Comparison of ENCODE assay signal across 8 cellular contexts in genomic region chr14:72513994-72514659, GRCh38.
DNase-seq lines count a peak whose midpoint lies in the region; ATAC-seq and TF ChIP-seq lines count a peak whose summit lies in the region.

No MANE protein-coding gene starts in this region.

- no peaks in the 10 kb centered on the region for H3K36me3 ChIP-seq in mesendoderm (ENCODE audit: control insufficient read depth, insufficient read depth, low read length)

- H4K5ac ChIP-seq in mesendoderm (ENCODE audit: low read length): no peak overlapping the region

- no peak overlapping the region for H3K4me3 ChIP-seq in cardiac fibroblast (replicated peaks in 1 of 2; ENCODE audit: low read depth in 2 of 2, low read length in 2 of 2)
- H3K4me3 ChIP-seq in mesendoderm (ENCODE audit: low read length): no peak overlapping the region

- H3K23ac ChIP-seq in mesendoderm (ENCODE audit: low read length): no peak overlapping the region

- WGBS in mesendoderm (ENCODE audit: extremely low coverage, insufficient coverage, low lambda C conversion rate): no CpG with 5 or more reads among the region's 11 CpGs

- no peak overlapping the region for H2BK5ac ChIP-seq in mesendoderm (ENCODE audit: low read length)

- no peak overlapping the region for H3K56ac ChIP-seq in mesendoderm (ENCODE audit: low read length)

- no peaks in the 10 kb centered on the region for H3K36me3 Mint-ChIP-seq in activated CD4-positive, alpha-beta T cell treated with anti-CD3 and anti-CD28 coated beads for 36 hours (ENCODE audit: low read depth)

- no peaks in the 10 kb centered on the region for H3K9me3 Mint-ChIP-seq in activated CD4-positive, alpha-beta T cell treated with anti-CD3 and anti-CD28 coated beads for 36 hours (ENCODE audit: low read depth)

- H3K4me2 ChIP-seq in mesendoderm (ENCODE audit: low read length): no peak overlapping the region

- no peaks in the 10 kb centered on the region for H3K79me2 ChIP-seq in mesendoderm (ENCODE audit: control insufficient read depth, insufficient read depth, low read length)

- H3K4me1 ChIP-seq in mesendoderm (ENCODE audit: control insufficient read depth, low read depth, low read length): no peaks in the 10 kb centered on the region

- no peak overlapping the region for H2BK15ac ChIP-seq in mesendoderm (replicated peaks; ENCODE audit: low read depth)

- H3K9ac ChIP-seq in mesendoderm (ENCODE audit: low read length): no peak overlapping the region

- no peak overlapping the region for H3K18ac ChIP-seq in mesendoderm (ENCODE audit: low read length)

- no peak overlapping the region for H2BK120ac ChIP-seq in mesendoderm (ENCODE audit: low read depth, low read length)

- no peaks in the 10 kb centered on the region for H3K27me3 Mint-ChIP-seq in activated CD4-positive, alpha-beta T cell treated with anti-CD3 and anti-CD28 coated beads for 36 hours

- peak; percentile 16 for DNase-seq in activated CD4-positive, alpha-beta T cell treated with anti-CD3 and anti-CD28 coated beads for 36 hours
- DNase-seq in activated CD4-positive, alpha-beta T cell treated with anti-CD3 and anti-CD28 coated beads, Interleukin-2, amount 50 U/mL, for 48 hours: no peak
- peak; percentile 84 for DNase-seq in NCI-H1694 treated with DMSO at 0.1 percent for 48 hours (lab: John Stamatoyannopoulos, UW)
- peak; percentile 68 to 69 for DNase-seq in cardiac fibroblast (ENCODE audit: low read depth in 2 of 2)
- peak; percentile 46 for DNase-seq in mesendoderm
- DNase-seq in UCSD-AML1 (lab: John Stamatoyannopoulos, UW; ENCODE audit: unreplicated experiment): no peak

- intact Hi-C loops in activated CD4-positive, alpha-beta T cell treated with anti-CD3 and anti-CD28 coated beads for 36 hours (cut with DNase I, micrococcal nuclease): no loop called here

- no peak overlapping the region for H3K27ac Mint-ChIP-seq in activated CD4-positive, alpha-beta T cell treated with anti-CD3 and anti-CD28 coated beads for 36 hours

- CTCF ChIA-PET in activated CD4-positive, alpha-beta T cell treated with anti-CD3 and anti-CD28 coated beads for 36 hours (lab: Charles Lee): interaction anchor here (0.6 to 11.1 kb wide), 18 partner anchors 9 to 492 kb away, joined by 3 to 166 read pairs (median 5); partner anchors contain the start of gene DPF3

- no peak overlapping the region for H3K27ac ChIP-seq in mesendoderm (ENCODE audit: low read depth, low read length)

- peaks cover 26% of the 10 kb centered on the region for H3K4me1 Mint-ChIP-seq in activated CD4-positive, alpha-beta T cell treated with anti-CD3 and anti-CD28 coated beads for 36 hours

- no peak overlapping the region for H4K8ac ChIP-seq in mesendoderm (ENCODE audit: low read depth, low read length)

- no peak overlapping the region for H2AK5ac ChIP-seq in mesendoderm (ENCODE audit: low read length)

- peak; percentile 76 for TF ChIP-seq CTCF in cardiac fibroblast (IDR thresholded peaks at IDR 0.05; ENCODE audit: low read depth, low read length)

- no peaks in the 10 kb centered on the region for H3K27me3 ChIP-seq in mesendoderm (ENCODE audit: insufficient read depth, low read length, poor library complexity)

- H3K4ac ChIP-seq in mesendoderm (ENCODE audit: low read depth, low read length): no peak overlapping the region

- POLR2A ChIA-PET in activated CD4-positive, alpha-beta T cell treated with anti-CD3 and anti-CD28 coated beads for 36 hours (lab: Charles Lee): interaction anchor here (0.5 kb wide), 1 partner anchor 395 kb away, joined by 6 read pairs; no protein-coding TSS in a partner anchor

- H3K79me1 ChIP-seq in mesendoderm (ENCODE audit: low read length): no peaks in the 10 kb centered on the region

- no peak overlapping the region for H3K4me3 Mint-ChIP-seq in activated CD4-positive, alpha-beta T cell treated with anti-CD3 and anti-CD28 coated beads for 36 hours

- no peak for ATAC-seq in activated CD4-positive, alpha-beta T cell treated with anti-CD3 and anti-CD28 coated beads for 36 hours
- no peak for ATAC-seq in HG02759 (IDR thresholded peaks at IDR 0.05; ENCODE audit: unreplicated experiment)
- ATAC-seq in HG02623 (IDR thresholded peaks at IDR 0.05; ENCODE audit: unreplicated experiment): no peak

Comparison
In these comparisons a context has a peak if more than half of its experiments do, and no peak if none do; other contexts are left out.
1. DNase-seq: peak in activated CD4-positive, alpha-beta T cell treated with anti-CD3 and anti-CD28 coated beads for 36 hours (single experiment), NCI-H1694 treated with DMSO at 0.1 percent for 48 hours (single experiment), cardiac fibroblast (2 of 2) and mesendoderm (single experiment); none in activated CD4-positive, alpha-beta T cell treated with anti-CD3 and anti-CD28 coated beads, Interleukin-2, amount 50 U/mL, for 48 hours (0 of 2) and UCSD-AML1 (single experiment).